In genomic region chr2:27322766-27323591, GRCh38 we compare ENCODE assay signal across 8 cellular contexts. TPM values are rescaled to one million over a fixed set of nuclear protein-coding genes. Genes with fewer than 3 reads are reported as not detected.
DNase-seq lines count a peak whose midpoint lies in the region; ATAC-seq and FAIRE-seq lines count a peak whose summit lies in the region.

Gene MPV17 (minus strand): TSS chr2:27323097. CDS start chr2:27322517, 580 bp downstream.

- intact Hi-C loops in T-helper 2 cell treated with Interferon-gamma antibody and Interleukin-4, amounts not matched to agents 100 ng/mL and 5 ng/mL, for 36 hours (cut with micrococcal nuclease), result loop anchor here (1.0 kb wide), 2 partner anchors 33 to 47 kb away; partner anchors contain the start of genes EIF2B4, GTF3C2 and SNX17
- intact Hi-C loops in right cardiac atrium (cut with DNase I), result no loop called here

- peak; percentile 59 for ATAC-seq in GM18499 (IDR thresholded peaks at IDR 0.05; ENCODE audit: insufficient read depth, unreplicated experiment)
- ATAC-seq in HG02938 (IDR thresholded peaks at IDR 0.05; ENCODE audit: unreplicated experiment), result peak; percentile 85
- ATAC-seq in right cardiac atrium, result peak; percentile 95 to 97

- H3K27ac ChIP-seq in right cardiac atrium (ENCODE audit: low read length), result peak within 1 kb of the TSS; percentile 93

- DNase-seq in NCI-H1930 (lab: John Stamatoyannopoulos, UW) (peak; percentile 70 to 83), anterior cingulate cortex (lab: John Stamatoyannopoulos, UW) (peak; percentile 53 to 95 (median 87)), right cardiac atrium (peak; percentile 93 to 96 (median 95)), pulmonary artery endothelial cell (ENCODE audit: low read depth, low spot score) (peak; percentile 69), urothelium cell line (ENCODE audit: low spot score) (peak; percentile 98)

- no peaks in the 10 kb centered on the region for H3K27me3 ChIP-seq in right cardiac atrium (ENCODE audit: control insufficient read depth, insufficient read depth)

- no peaks in the 10 kb centered on the region for H3K9me3 ChIP-seq in right cardiac atrium (ENCODE audit: control insufficient read depth, low read length)

- WGBS in right cardiac atrium, result under 1% methylated on average over 39 of the region's 39 CpGs

- peak within 1 kb of the TSS; percentile 75 for H3K4me3 ChIP-seq in right cardiac atrium (ENCODE audit: low read length)

- peaks cover 9% of the 10 kb centered on the region for H3K4me1 ChIP-seq in right cardiac atrium (ENCODE audit: control insufficient read depth, insufficient read depth, low read length)

- peak; percentile 20 for FAIRE-seq in urothelium cell line (lab: Jason Lieb, UNC)

RNA-seq across cellular contexts. Expression of gene MPV17, which starts in this region (rescaled TPM):
- 75.7 and 80.0 TPM in 2 replicates for total RNA-seq in T-helper 2 cell treated with Interferon-gamma antibody and Interleukin-4, amounts not matched to agents 100 ng/mL and 5 ng/mL, for 36 hours
- total RNA-seq in right cardiac atrium (10 to 100 TPM; 40.3 to 77.1 (median 56.4) TPM), pulmonary artery endothelial cell (38.8 and 43.0 TPM in 2 replicates)
- 98.2 TPM for polyA plus RNA-seq in right cardiac atrium

Comparison
In these comparisons a context has a peak if more than half of its experiments do, and no peak if none do; other contexts are left out.
1. Peak in every context shown above with its lines: DNase-seq, ATAC-seq, H3K4me3 ChIP-seq and H3K27ac ChIP-seq.